ENCODE assay signal across 20 cellular contexts in the genomic region with DNA sequence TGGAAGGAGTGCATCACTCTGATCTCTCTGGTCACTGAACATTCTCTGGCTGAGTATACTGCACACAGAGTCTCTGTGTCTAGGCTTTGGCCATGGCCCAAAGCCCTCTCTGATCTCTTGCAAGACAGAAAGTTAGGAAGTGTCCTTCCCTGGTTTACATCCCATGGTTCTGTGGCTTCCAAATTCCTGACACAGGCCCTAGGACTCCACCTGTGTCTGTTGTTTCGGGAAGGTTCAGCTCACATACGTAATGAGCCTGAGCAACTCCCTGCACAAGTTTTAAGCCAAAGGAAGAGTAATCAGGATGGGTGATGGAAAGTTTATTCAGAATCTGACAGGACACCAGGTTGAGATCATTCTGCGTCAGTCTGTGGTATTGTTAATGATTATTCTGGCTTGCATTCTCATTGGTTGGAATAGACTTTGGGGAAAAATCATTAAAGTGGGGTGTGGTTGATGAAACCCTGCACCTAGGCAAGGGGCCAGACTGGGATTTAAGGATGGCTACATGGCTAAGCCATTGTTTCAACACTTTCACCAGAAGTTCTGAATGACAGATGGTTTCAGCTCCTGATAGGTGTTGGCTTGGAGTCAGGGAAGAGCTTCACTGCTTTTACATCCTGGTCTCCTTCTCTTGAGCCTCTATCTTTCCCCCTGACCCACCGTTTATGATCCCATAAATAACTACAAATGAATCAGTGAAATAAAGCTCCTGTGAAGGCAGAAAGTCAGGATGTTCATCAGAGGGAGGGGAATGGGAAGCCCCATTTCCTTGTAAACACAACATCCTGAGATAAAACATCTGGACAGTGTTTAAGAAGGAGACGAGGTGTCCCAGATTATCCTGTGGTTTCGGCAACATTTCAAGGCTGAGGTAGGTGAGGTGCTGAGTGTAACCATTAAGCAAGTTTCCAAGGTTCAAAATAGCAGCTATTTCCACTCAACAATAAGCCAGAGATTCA. TPM values are rescaled to one million over a fixed set of nuclear protein-coding genes. Genes with fewer than 3 reads are reported as not detected.
A peak's percentile ranks its signal among the peaks of the same experiment; 100 is the strongest.
DNase-seq lines count a peak whose midpoint lies in the region; ATAC-seq, FAIRE-seq and TF ChIP-seq lines count a peak whose summit lies in the region.
"Had no signal": no experiment of that assay in that cellular context is flagged by ENCODE, and none has a peak within 500 bp of the region (broad histone marks: within the 10 kb centered on the region; RNA-seq: fewer than 3 reads in every experiment).

No MANE protein-coding gene starts in this region.

- H3K4me2 ChIP-seq in HepG2 (ENCODE audit: low read depth, low read length): peak overlapping the region; percentile 32; the same call in 1 of the 2 replicates
- H3K4me2 ChIP-seq: KMS-11 had no signal

- no peak for FAIRE-seq in HepG2 (lab: Jason Lieb, UNC)

- H3K4me1 ChIP-seq in HepG2 (ENCODE audit: insufficient read depth, low read length) (peaks cover 25% of the 10 kb centered on the region), vagina (no peaks in the 10 kb centered on the region), right atrium auricular region (no peaks in the 10 kb centered on the region)

- H3K27ac Mint-ChIP-seq in CD4-positive, alpha-beta T cell: no peak overlapping the region
- H3K27ac Mint-ChIP-seq: CD8-positive, alpha-beta T cell had no signal

- H3K9me3 ChIP-seq in HepG2 (ENCODE audit: low read length): no peaks in the 10 kb centered on the region
- H3K9me3 ChIP-seq in vagina: no peaks in the 10 kb centered on the region
- H3K9me3 ChIP-seq in right atrium auricular region: no peaks in the 10 kb centered on the region
- H3K9me3 ChIP-seq in CD4-positive, alpha-beta T cell (ENCODE audit: control insufficient read depth, low read length): no peaks in the 10 kb centered on the region

- no peak overlapping the region for H3K4me3 Mint-ChIP-seq in CD4-positive, alpha-beta T cell
- H3K4me3 Mint-ChIP-seq: CD8-positive, alpha-beta T cell had no signal

- no peak overlapping the region for H3K9ac ChIP-seq in HepG2 (ENCODE audit: insufficient read depth, low read depth, low read length)
- H3K9ac ChIP-seq: KMS-11 had no signal

- POLR2A ChIA-PET in HepG2 (lab: Yijun Ruan, JAX): no interaction called here
- POLR2A ChIA-PET in CD4-positive, alpha-beta T cell (lab: Charles Lee): no interaction called here

- no peaks in the 10 kb centered on the region for H4K20me1 ChIP-seq in HepG2 (ENCODE audit: insufficient read depth, low read length)

- H3K36me3 Mint-ChIP-seq in CD4-positive, alpha-beta T cell (ENCODE audit: low read depth): no peaks in the 10 kb centered on the region
- H3K36me3 Mint-ChIP-seq: CD8-positive, alpha-beta T cell had no signal

- intact Hi-C loops in HepG2 (cut with micrococcal nuclease; ENCODE audit: unreplicated experiment): no loop called here
- intact Hi-C loops in vagina (cut with DNase I): no loop called here
- intact Hi-C loops in CD4-positive, alpha-beta T cell (cut with DNase I, micrococcal nuclease): no loop called here

- CTCF ChIA-PET in HepG2 (lab: Yijun Ruan, JAX; ENCODE audit: low intra/inter-chr PET ratio, low total read pairs): no interaction called here
- CTCF ChIA-PET in CD4-positive, alpha-beta T cell (lab: Charles Lee): no interaction called here

- no peak for TF ChIP-seq EP300 in HepG2 (IDR thresholded peaks at IDR 0.05; ENCODE audit: low read depth in 2 of 2, low read length in 2 of 2)
- no peak for TF ChIP-seq EP300 in HepG2 (CRISPR knock-in tag; IDR thresholded peaks at IDR 0.05; ENCODE audit: borderline replicate concordance)

- H3K27me3 ChIP-seq in HepG2 (ENCODE audit: control insufficient read depth in 1 of 2, insufficient read depth in 2 of 2, low read length in 2 of 2) (peaks cover 0 to 24% of the 10 kb centered on the region in 2 experiments; a peak in 2 of 5 replicates), vagina (no peaks in the 10 kb centered on the region), right atrium auricular region (no peaks in the 10 kb centered on the region)
- H3K27me3 ChIP-seq in CD4-positive, alpha-beta T cell (ENCODE audit: control insufficient read depth, insufficient read depth, low read length): peaks cover 23% of the 10 kb centered on the region

- in situ Hi-C loops in HepG2 (cut with HindIII; ENCODE audit: extremely low pct_ligation_motif_present, low pct_unique_long_range_greater_than_20kb): no loop called here

- TF ChIP-seq CTCF in fibroblast of pulmonary artery (IDR thresholded peaks at IDR 0.05; ENCODE audit: low read length, missing control alignments) (no peak), HepG2 (CRISPR knock-in tag; IDR thresholded peaks at IDR 0.05) (no peak), vagina (IDR thresholded peaks at IDR 0.05) (no peak), right atrium auricular region (IDR thresholded peaks at IDR 0.05) (no peak)
- no peak for TF ChIP-seq CTCF in CD4-positive, alpha-beta T cell (IDR thresholded peaks at IDR 0.05)

- no peak overlapping the region for H3K4me3 ChIP-seq in fibroblast of pulmonary artery (replicated peaks; ENCODE audit: low read depth, low read length)
- no peak overlapping the region for H3K4me3 ChIP-seq in HepG2 (replicated peaks in 1 of 3; ENCODE audit: insufficient read depth in 1 of 3, low read depth in 2 of 3, low read length in 3 of 3)
- no peak overlapping the region for H3K4me3 ChIP-seq in vagina
- H3K4me3 ChIP-seq in right atrium auricular region: no peak overlapping the region

- H3K27me3 Mint-ChIP-seq in CD4-positive, alpha-beta T cell: peaks cover 58% of the 10 kb centered on the region

- no peaks in the 10 kb centered on the region for H3K79me2 ChIP-seq in HepG2 (ENCODE audit: insufficient read depth, low read length)

- no peak for TF ChIP-seq RAD21 in HepG2 (CRISPR knock-in tag; IDR thresholded peaks at IDR 0.05)

- H2AFZ ChIP-seq in HepG2 (ENCODE audit: low read length): peak overlapping the region; percentile 42

- no peak overlapping the region for H3K27ac ChIP-seq in HepG2 (ENCODE audit: extremely low read length, insufficient read depth, low read length)
- H3K27ac ChIP-seq in vagina: peak overlapping the region; percentile 27
- no peak overlapping the region for H3K27ac ChIP-seq in right atrium auricular region
- no peak overlapping the region for H3K27ac ChIP-seq in CD4-positive, alpha-beta T cell (ENCODE audit: low read depth, low read length)
- H3K27ac ChIP-seq: 22Rv1, KMS-11 had no signal

- no TSS peak for BruUV-seq in HepG2 (replicated peaks; lab: Mats Ljungman, UMichigan)

- H3K9me3 Mint-ChIP-seq in CD4-positive, alpha-beta T cell: no peaks in the 10 kb centered on the region
- H3K9me3 Mint-ChIP-seq: CD8-positive, alpha-beta T cell had no signal

- ATAC-seq in HepG2: no peak; the same call in 2 of the 3 replicates
- ATAC-seq in CD4-positive, alpha-beta T cell (ENCODE audit: poor library complexity): no peak
- ATAC-seq: CD8-positive, alpha-beta T cell had no signal

- 27% methylated on average over 6 of the region's 6 CpGs for WGBS in HepG2 (ENCODE audit: low lambda C conversion rate)

- H3K36me3 ChIP-seq in HepG2 (replicated peaks in 1 of 2; ENCODE audit: control insufficient read depth in 1 of 2, insufficient read depth in 2 of 2, low read length in 2 of 2): no peaks in the 10 kb centered on the region
- no peaks in the 10 kb centered on the region for H3K36me3 ChIP-seq in vagina
- no peaks in the 10 kb centered on the region for H3K36me3 ChIP-seq in right atrium auricular region

- H3K4me1 Mint-ChIP-seq in CD4-positive, alpha-beta T cell (ENCODE audit: low read depth): no peaks in the 10 kb centered on the region

- no peak for TF ChIP-seq POLR2A in HepG2 (IDR thresholded peaks at IDR 0.05; ENCODE audit: insufficient read depth in 1 of 2, low read depth in 2 of 2, low read length in 2 of 2)
- no peak for TF ChIP-seq POLR2A in vagina (IDR thresholded peaks at IDR 0.05)

- DNase-seq in NCI-H82 (lab: John Stamatoyannopoulos, UW): peak; percentile 23
- no peak for DNase-seq in NCI-H82 treated with DMSO at 0.1 percent for 48 hours (lab: John Stamatoyannopoulos, UW; ENCODE audit: unreplicated experiment)
- DNase-seq in fibroblast of pulmonary artery (ENCODE audit: low read depth): peak; percentile 50
- DNase-seq in HepG2 (ENCODE audit: low spot score): no peak
- DNase-seq in vagina (ENCODE audit: extremely low spot score in 2 of 2): no peak
- no peak for DNase-seq in right atrium auricular region (ENCODE audit: low spot score)
- DNase-seq in CD4-positive, alpha-beta T cell: no peak
- no peak for DNase-seq in NCI-H524 treated with DMSO at 0.1 percent for 48 hours (lab: John Stamatoyannopoulos, UW)
- DNase-seq: CD8-positive, alpha-beta T cell; DMS79 treated with DMSO at 0.1 percent for 48 hours; GOT3; NCI-H1436 treated with DMSO at 0.1 percent for 48 hours; NCI-H2029 treated with DMSO at 0.1 percent for 48 hours; SHP77 had no signal

RNA-seq across cellular contexts. Expression of a gene that starts 14.1 kb away (rescaled TPM):
- total RNA-seq in HepG2 (2016; rRNA removed; fragmentation: Illumina TruSeq; extraction: Trizol) (9.1 and 10.7 TPM in 2 replicates), vagina (5.4 TPM), right atrium auricular region (1 to 10 TPM; 4.4 to 8.6 TPM)
- total RNA-seq in HepG2 (2016; cell fraction: cytosol; rRNA removed; fragmentation: Illumina TruSeq; extraction: Trizol; ENCODE audit: low read depth): 1.0 and 1.1 TPM in 2 replicates
- 9.5 and 9.9 TPM in 2 replicates for total RNA-seq in HepG2 (2016; cell fraction: insoluble cytoplasmic fraction; rRNA removed; fragmentation: Illumina TruSeq; extraction: Trizol)
- 4.2 and 5.4 TPM in 2 replicates for total RNA-seq in HepG2 (2016; cell fraction: membrane; rRNA removed; fragmentation: Illumina TruSeq; extraction: Trizol)
- 7.5 and 10.1 TPM in 2 replicates for total RNA-seq in HepG2 (2016; cell fraction: nucleus; rRNA removed; fragmentation: Illumina TruSeq; extraction: Trizol)
- polyA plus RNA-seq in HepG2 (2011; rRNA removed): 6.2 and 6.9 TPM in 2 replicates
- polyA plus RNA-seq in HepG2 (2011; cell fraction: cytosol; rRNA removed): 3.8 and 5.2 TPM in 2 replicates
- polyA plus RNA-seq in HepG2 (2011; cell fraction: nucleus; rRNA removed): 3.6 and 3.8 TPM in 2 replicates
- polyA plus RNA-seq in HepG2 (2012): 2.6 and 3.4 TPM in 2 replicates
- 0.35 and 0.70 TPM in 2 replicates for polyA plus RNA-seq in HepG2 (2016; cell fraction: cytosol; fragmentation: Illumina TruSeq; extraction: Trizol; ENCODE audit: low read depth)
- 7.7 and 8.4 TPM in 2 replicates for polyA plus RNA-seq in HepG2 (2016; cell fraction: insoluble cytoplasmic fraction; fragmentation: Illumina TruSeq; extraction: Trizol; ENCODE audit: low read depth)
- 2.0 TPM in 2 replicates for polyA plus RNA-seq in HepG2 (2016; cell fraction: membrane; fragmentation: Illumina TruSeq; extraction: Trizol; ENCODE audit: low read depth)
- 6.8 and 7.6 TPM in 2 replicates for polyA plus RNA-seq in HepG2 (2016; cell fraction: nucleus; fragmentation: Illumina TruSeq; extraction: Trizol; ENCODE audit: insufficient read depth, low read depth)
- polyA minus RNA-seq in HepG2 (2011; rRNA and poly(A)+ RNA removed; ENCODE audit: low replicate concordance): 15.1 and 52.2 TPM in 2 replicates
- 3.9 and 5.1 TPM in 2 replicates for polyA minus RNA-seq in HepG2 (2011; cell fraction: cytosol; rRNA and poly(A)+ RNA removed)
- 20.6 and 24.9 TPM in 2 replicates for polyA minus RNA-seq in HepG2 (2011; cell fraction: nucleus; rRNA and poly(A)+ RNA removed)
- 1 to 10 TPM; 5.8 to 5.9 TPM for total RNA-seq in CD4-positive, alpha-beta T cell
- total RNA-seq: G401 had no signal

RNA-seq across cellular contexts. Expression of a gene that starts 14.2 kb away (rescaled TPM):
- total RNA-seq in HepG2 (2016; rRNA removed; fragmentation: Illumina TruSeq; extraction: Trizol) (not detected in 2 replicates), vagina (not detected), right atrium auricular region (not detected)
- not detected in 2 replicates for total RNA-seq in HepG2 (2016; cell fraction: cytosol; rRNA removed; fragmentation: Illumina TruSeq; extraction: Trizol; ENCODE audit: low read depth)
- not detected in 2 replicates for total RNA-seq in HepG2 (2016; cell fraction: insoluble cytoplasmic fraction; rRNA removed; fragmentation: Illumina TruSeq; extraction: Trizol)
- total RNA-seq in HepG2 (2016; cell fraction: membrane; rRNA removed; fragmentation: Illumina TruSeq; extraction: Trizol): not detected in 2 replicates
- not detected in 2 replicates for total RNA-seq in HepG2 (2016; cell fraction: nucleus; rRNA removed; fragmentation: Illumina TruSeq; extraction: Trizol)
- polyA plus RNA-seq in HepG2 (2011; rRNA removed): not detected in 2 replicates
- not detected in 2 replicates for polyA plus RNA-seq in HepG2 (2011; cell fraction: cytosol; rRNA removed)
- polyA plus RNA-seq in HepG2 (2011; cell fraction: nucleus; rRNA removed): not detected in 2 replicates
- not detected in 2 replicates for polyA plus RNA-seq in HepG2 (2012)
- not detected in 2 replicates for polyA plus RNA-seq in HepG2 (2016; cell fraction: cytosol; fragmentation: Illumina TruSeq; extraction: Trizol; ENCODE audit: low read depth)
- not detected in 2 replicates for polyA plus RNA-seq in HepG2 (2016; cell fraction: insoluble cytoplasmic fraction; fragmentation: Illumina TruSeq; extraction: Trizol; ENCODE audit: low read depth)
- not detected in 2 replicates for polyA plus RNA-seq in HepG2 (2016; cell fraction: membrane; fragmentation: Illumina TruSeq; extraction: Trizol; ENCODE audit: low read depth)
- polyA plus RNA-seq in HepG2 (2016; cell fraction: nucleus; fragmentation: Illumina TruSeq; extraction: Trizol; ENCODE audit: insufficient read depth, low read depth): not detected in 2 replicates
- polyA minus RNA-seq in HepG2 (2011; rRNA and poly(A)+ RNA removed; ENCODE audit: low replicate concordance): not detected in 2 replicates
- not detected in 2 replicates for polyA minus RNA-seq in HepG2 (2011; cell fraction: cytosol; rRNA and poly(A)+ RNA removed)
- not detected in 2 replicates for polyA minus RNA-seq in HepG2 (2011; cell fraction: nucleus; rRNA and poly(A)+ RNA removed)
- total RNA-seq in CD4-positive, alpha-beta T cell: not detected
- total RNA-seq: CD8-positive, alpha-beta T cell; G401; M059J; NCI-H460 had no signal
- polyA plus RNA-seq: BJ had no signal

RNA-seq across cellular contexts. Expression of a gene that starts 49.6 kb away (rescaled TPM):
- 0.18 and 0.22 TPM in 2 replicates for total RNA-seq in HepG2 (2016; rRNA removed; fragmentation: Illumina TruSeq; extraction: Trizol)
- not detected in 2 replicates for total RNA-seq in HepG2 (2016; cell fraction: cytosol; rRNA removed; fragmentation: Illumina TruSeq; extraction: Trizol; ENCODE audit: low read depth)
- total RNA-seq in HepG2 (2016; cell fraction: insoluble cytoplasmic fraction; rRNA removed; fragmentation: Illumina TruSeq; extraction: Trizol): 0.22 and 0.30 TPM in 2 replicates
- 0.09 and 0.14 TPM in 2 replicates for total RNA-seq in HepG2 (2016; cell fraction: membrane; rRNA removed; fragmentation: Illumina TruSeq; extraction: Trizol)
- total RNA-seq in HepG2 (2016; cell fraction: nucleus; rRNA removed; fragmentation: Illumina TruSeq; extraction: Trizol): 0.16 TPM in 1 of 2 replicates, not detected in the other
- 0.55 and 0.65 TPM in 2 replicates for polyA plus RNA-seq in HepG2 (2011; rRNA removed)
- polyA plus RNA-seq in HepG2 (2011; cell fraction: cytosol; rRNA removed): 0.38 and 0.54 TPM in 2 replicates
- 1.7 and 1.9 TPM in 2 replicates for polyA plus RNA-seq in HepG2 (2011; cell fraction: nucleus; rRNA removed)
- polyA plus RNA-seq in HepG2 (2012): 0.08 TPM in 1 of 2 replicates, not detected in the other
- 0.05 and 0.09 TPM in 2 replicates for polyA plus RNA-seq in HepG2 (2016; cell fraction: cytosol; fragmentation: Illumina TruSeq; extraction: Trizol; ENCODE audit: low read depth)
- 0.13 and 0.21 TPM in 2 replicates for polyA plus RNA-seq in HepG2 (2016; cell fraction: insoluble cytoplasmic fraction; fragmentation: Illumina TruSeq; extraction: Trizol; ENCODE audit: low read depth)
- polyA plus RNA-seq in HepG2 (2016; cell fraction: membrane; fragmentation: Illumina TruSeq; extraction: Trizol; ENCODE audit: low read depth): 0.18 and 0.22 TPM in 2 replicates
- polyA plus RNA-seq in HepG2 (2016; cell fraction: nucleus; fragmentation: Illumina TruSeq; extraction: Trizol; ENCODE audit: insufficient read depth, low read depth): 0.40 and 0.59 TPM in 2 replicates
- 0.56 TPM in 1 of 2 replicates, not detected in the other for polyA minus RNA-seq in HepG2 (2011; rRNA and poly(A)+ RNA removed; ENCODE audit: low replicate concordance)
- polyA minus RNA-seq in HepG2 (2011; cell fraction: cytosol; rRNA and poly(A)+ RNA removed): not detected in 2 replicates
- 0.39 and 0.50 TPM in 2 replicates for polyA minus RNA-seq in HepG2 (2011; cell fraction: nucleus; rRNA and poly(A)+ RNA removed)
- total RNA-seq in vagina: 8.3 TPM
- under 1 TPM in 1 of 2 donors, not detected in 1; 0.15 TPM for total RNA-seq in right atrium auricular region
- total RNA-seq in CD4-positive, alpha-beta T cell: not detected
- total RNA-seq: CD8-positive, alpha-beta T cell; G401; M059J; NCI-H460 had no signal
- polyA plus RNA-seq: BJ had no signal

RNA-seq across cellular contexts. Expression of a gene that starts 54.6 kb away (rescaled TPM):
- total RNA-seq in HepG2 (2016; rRNA removed; fragmentation: Illumina TruSeq; extraction: Trizol) (25.1 and 27.4 TPM in 2 replicates), vagina (18.2 TPM), right atrium auricular region (10 to 100 TPM in 1 of 2 donors, 1 to 10 TPM in 1; 6.4 to 10.1 TPM)
- 4.5 and 4.8 TPM in 2 replicates for total RNA-seq in HepG2 (2016; cell fraction: cytosol; rRNA removed; fragmentation: Illumina TruSeq; extraction: Trizol; ENCODE audit: low read depth)
- total RNA-seq in HepG2 (2016; cell fraction: insoluble cytoplasmic fraction; rRNA removed; fragmentation: Illumina TruSeq; extraction: Trizol): 22.2 and 27.8 TPM in 2 replicates
- 14.1 and 14.5 TPM in 2 replicates for total RNA-seq in HepG2 (2016; cell fraction: membrane; rRNA removed; fragmentation: Illumina TruSeq; extraction: Trizol)
- 28.4 and 30.2 TPM in 2 replicates for total RNA-seq in HepG2 (2016; cell fraction: nucleus; rRNA removed; fragmentation: Illumina TruSeq; extraction: Trizol)
- polyA plus RNA-seq in HepG2 (2011; rRNA removed): 8.3 and 10.6 TPM in 2 replicates
- 5.1 TPM in 2 replicates for polyA plus RNA-seq in HepG2 (2011; cell fraction: cytosol; rRNA removed)
- polyA plus RNA-seq in HepG2 (2011; cell fraction: nucleus; rRNA removed): 17.8 and 24.3 TPM in 2 replicates
- polyA plus RNA-seq in HepG2 (2012): 11.3 and 13.3 TPM in 2 replicates
- polyA plus RNA-seq in HepG2 (2016; cell fraction: cytosol; fragmentation: Illumina TruSeq; extraction: Trizol; ENCODE audit: low read depth): 0.95 and 1.2 TPM in 2 replicates
- polyA plus RNA-seq in HepG2 (2016; cell fraction: insoluble cytoplasmic fraction; fragmentation: Illumina TruSeq; extraction: Trizol; ENCODE audit: low read depth): 13.8 and 14.3 TPM in 2 replicates
- 3.3 and 4.1 TPM in 2 replicates for polyA plus RNA-seq in HepG2 (2016; cell fraction: membrane; fragmentation: Illumina TruSeq; extraction: Trizol; ENCODE audit: low read depth)
- 42.1 and 49.5 TPM in 2 replicates for polyA plus RNA-seq in HepG2 (2016; cell fraction: nucleus; fragmentation: Illumina TruSeq; extraction: Trizol; ENCODE audit: insufficient read depth, low read depth)
- polyA minus RNA-seq in HepG2 (2011; rRNA and poly(A)+ RNA removed; ENCODE audit: low replicate concordance): 11.8 and 17.6 TPM in 2 replicates
- 8.3 and 10.3 TPM in 2 replicates for polyA minus RNA-seq in HepG2 (2011; cell fraction: cytosol; rRNA and poly(A)+ RNA removed)
- 18.5 and 23.0 TPM in 2 replicates for polyA minus RNA-seq in HepG2 (2011; cell fraction: nucleus; rRNA and poly(A)+ RNA removed)
- total RNA-seq in CD4-positive, alpha-beta T cell: 1 to 10 TPM; 7.1 to 7.4 TPM

RNA-seq across cellular contexts. Expression of a gene that starts 54.6 kb away (rescaled TPM):
- 20.5 and 23.7 TPM in 2 replicates for total RNA-seq in HepG2 (2016; rRNA removed; fragmentation: Illumina TruSeq; extraction: Trizol)
- total RNA-seq in HepG2 (2016; cell fraction: cytosol; rRNA removed; fragmentation: Illumina TruSeq; extraction: Trizol; ENCODE audit: low read depth): 13.7 and 14.5 TPM in 2 replicates
- total RNA-seq in HepG2 (2016; cell fraction: insoluble cytoplasmic fraction; rRNA removed; fragmentation: Illumina TruSeq; extraction: Trizol): 16.0 and 24.8 TPM in 2 replicates
- 12.4 and 13.8 TPM in 2 replicates for total RNA-seq in HepG2 (2016; cell fraction: membrane; rRNA removed; fragmentation: Illumina TruSeq; extraction: Trizol)
- 23.9 and 26.9 TPM in 2 replicates for total RNA-seq in HepG2 (2016; cell fraction: nucleus; rRNA removed; fragmentation: Illumina TruSeq; extraction: Trizol)
- polyA plus RNA-seq in HepG2 (2011; rRNA removed): 15.0 and 15.1 TPM in 2 replicates
- polyA plus RNA-seq in HepG2 (2011; cell fraction: cytosol; rRNA removed): 10.4 and 12.4 TPM in 2 replicates
- polyA plus RNA-seq in HepG2 (2011; cell fraction: nucleus; rRNA removed): 13.4 TPM in 2 replicates
- polyA plus RNA-seq in HepG2 (2012): 14.3 and 16.0 TPM in 2 replicates
- polyA plus RNA-seq in HepG2 (2016; cell fraction: cytosol; fragmentation: Illumina TruSeq; extraction: Trizol; ENCODE audit: low read depth): 3.2 and 3.3 TPM in 2 replicates
- 27.5 and 28.6 TPM in 2 replicates for polyA plus RNA-seq in HepG2 (2016; cell fraction: insoluble cytoplasmic fraction; fragmentation: Illumina TruSeq; extraction: Trizol; ENCODE audit: low read depth)
- 6.6 and 7.5 TPM in 2 replicates for polyA plus RNA-seq in HepG2 (2016; cell fraction: membrane; fragmentation: Illumina TruSeq; extraction: Trizol; ENCODE audit: low read depth)
- 33.8 and 36.4 TPM in 2 replicates for polyA plus RNA-seq in HepG2 (2016; cell fraction: nucleus; fragmentation: Illumina TruSeq; extraction: Trizol; ENCODE audit: insufficient read depth, low read depth)
- 29.1 and 72.0 TPM in 2 replicates for polyA minus RNA-seq in HepG2 (2011; rRNA and poly(A)+ RNA removed; ENCODE audit: low replicate concordance)
- 21.7 and 23.5 TPM in 2 replicates for polyA minus RNA-seq in HepG2 (2011; cell fraction: cytosol; rRNA and poly(A)+ RNA removed)
- polyA minus RNA-seq in HepG2 (2011; cell fraction: nucleus; rRNA and poly(A)+ RNA removed): 28.1 and 30.7 TPM in 2 replicates
- total RNA-seq in vagina: 17.7 TPM
- total RNA-seq in right atrium auricular region: 1 to 10 TPM; 5.9 to 8.5 TPM
- total RNA-seq in CD4-positive, alpha-beta T cell: 1 to 10 TPM; 4.1 to 5.9 TPM

Comparison
In these comparisons a context has a peak if more than half of its experiments do, and no peak if none do; other contexts are left out.
1. DNase-seq: peak in NCI-H82 (single experiment) and fibroblast of pulmonary artery (single experiment); none in NCI-H82 treated with DMSO at 0.1 percent for 48 hours (single experiment), HepG2 (single experiment), vagina (0 of 2), right atrium auricular region (single experiment), CD4-positive, alpha-beta T cell (0 of 10) and NCI-H524 treated with DMSO at 0.1 percent for 48 hours (single experiment).